27 cellular contexts compared by ENCODE assay signal in the genomic region with DNA sequence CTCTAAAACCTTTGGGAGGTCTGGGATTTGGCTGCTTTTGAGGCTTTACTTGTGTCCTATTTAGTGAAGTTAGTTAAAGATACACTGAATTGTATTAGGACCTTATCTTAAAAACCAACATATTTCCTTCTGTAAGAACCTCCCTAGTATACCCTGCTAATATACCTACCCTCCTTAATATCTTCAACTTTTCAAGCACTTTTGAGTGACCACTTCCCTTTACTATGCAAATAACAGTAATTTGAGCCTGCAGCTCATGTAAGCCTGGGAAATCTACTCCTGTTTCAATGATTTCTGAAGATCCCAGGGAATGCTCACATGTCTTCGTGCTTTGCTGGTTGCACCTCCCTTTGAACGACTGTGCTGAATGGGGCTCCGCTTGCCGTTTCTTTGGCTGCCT.
A peak's percentile ranks its signal among the peaks of the same experiment; 100 is the strongest.
DNase-seq lines count a peak whose midpoint lies in the region; ATAC-seq, FAIRE-seq and TF ChIP-seq lines count a peak whose summit lies in the region.
"Had no signal": no experiment of that assay in that cellular context is flagged by ENCODE, and none has a peak within 500 bp of the region (broad histone marks: within the 10 kb centered on the region; RNA-seq: fewer than 3 reads in every experiment).

No MANE protein-coding gene starts in this region.

- H3K4me3 ChIP-seq in lower lobe of right lung (no peak overlapping the region), upper lobe of left lung (no peak overlapping the region), heart left ventricle (no peak overlapping the region)
- H3K4me3 ChIP-seq: BLaER1, GM12878 had no signal

- H3K27ac ChIP-seq in lower lobe of right lung (no peak overlapping the region), upper lobe of left lung (no peak overlapping the region), heart left ventricle (no peak overlapping the region)
- H3K27ac ChIP-seq: BLaER1 had no signal

- TF ChIP-seq CTCF in lower lobe of right lung (IDR thresholded peaks at IDR 0.05) (no peak), upper lobe of left lung (IDR thresholded peaks at IDR 0.05) (no peak), heart left ventricle (IDR thresholded peaks at IDR 0.05) (no peak)

- intact Hi-C loops in lower lobe of right lung (cut with DNase I) (no loop called here), heart left ventricle (cut with DNase I) (no loop called here)

- no peak for TF ChIP-seq POLR2A in upper lobe of left lung (IDR thresholded peaks at IDR 0.05)
- TF ChIP-seq POLR2A in heart left ventricle (IDR thresholded peaks at IDR 0.05) = no peak

- H3K4me1 ChIP-seq in lower lobe of right lung (no peaks in the 10 kb centered on the region), upper lobe of left lung (no peaks in the 10 kb centered on the region), heart left ventricle (no peaks in the 10 kb centered on the region)
- H3K4me1 ChIP-seq: BE2C, BLaER1 had no signal

- FAIRE-seq in RCC 7860 (lab: Jason Lieb, UNC) = no peak
- FAIRE-seq: A204.1, GM12878, GM12892, GM18507 had no signal

- ATAC-seq in lower lobe of right lung (peak; percentile 83 to 86), upper lobe of left lung (ENCODE audit: low FRiP score in 2 of 2) (peak; percentile 27 to 77), GM21360 (IDR thresholded peaks at IDR 0.05; ENCODE audit: unreplicated experiment) (no peak), heart left ventricle (no peak)
- ATAC-seq: GM12878 had no signal

- H3K27me3 ChIP-seq in lower lobe of right lung (ENCODE audit: low read depth) (no peaks in the 10 kb centered on the region), upper lobe of left lung (no peaks in the 10 kb centered on the region), heart left ventricle (peaks cover 0 to 8% (median 0%) of the 10 kb centered on the region in 9 donors)
- H3K27me3 ChIP-seq: BLaER1 had no signal

- DNase-seq in DMS53 (lab: John Stamatoyannopoulos, UW) = peak; percentile 55
- peak; percentile 10 for DNase-seq in DMS53 treated with DMSO at 0.1 percent for 48 hours (lab: John Stamatoyannopoulos, UW; ENCODE audit: unreplicated experiment)
- DNase-seq in lower lobe of right lung = no peak
- DNase-seq in upper lobe of left lung = no peak
- no peak for DNase-seq in RCC 7860 (ENCODE audit: low spot score)
- no peak for DNase-seq in NCI-H1417 (lab: John Stamatoyannopoulos, UW)
- no peak for DNase-seq in heart left ventricle
- DNase-seq: 8988T; ACHN; BE2C; C1 segment of cervical spinal cord; CD4-positive, alpha-beta memory T cell; CD4-positive, CD25-positive, alpha-beta regulatory T cell; CD8-positive, alpha-beta memory T cell; COR-L47; DMS 273 treated with DMSO at 0.1 percent for 48 hours; DMS153; DMS79; DND-41; EL; GDM1 had no signal

- 39 to 83% methylated on average over 3 to 4 of the region's 4 CpGs for WGBS in upper lobe of left lung, 2 donors
- 57 to 73% (median 63%) methylated on average over 3 to 4 of the region's 4 CpGs for WGBS in heart left ventricle, 4 donors

- TF ChIP-seq EP300 in upper lobe of left lung (IDR thresholded peaks at IDR 0.05) = no peak

- H3K9me3 ChIP-seq in lower lobe of right lung (no peaks in the 10 kb centered on the region), upper lobe of left lung (no peaks in the 10 kb centered on the region), heart left ventricle (peaks cover 0 to 4% (median 0%) of the 10 kb centered on the region in 12 donors)
- H3K9me3 ChIP-seq: BE2C, BLaER1 had no signal

- H3K36me3 ChIP-seq in lower lobe of right lung (no peaks in the 10 kb centered on the region), upper lobe of left lung (no peaks in the 10 kb centered on the region), heart left ventricle (no peaks in the 10 kb centered on the region)
- H3K36me3 ChIP-seq: BE2C, BLaER1 had no signal

Comparison
In these comparisons a context has a peak if more than half of its experiments do, and no peak if none do; other contexts are left out.
1. DNase-seq: peak in DMS53 (single experiment) and DMS53 treated with DMSO at 0.1 percent for 48 hours (single experiment); none in lower lobe of right lung (single experiment), upper lobe of left lung (0 of 2), RCC 7860 (single experiment), NCI-H1417 (0 of 3) and heart left ventricle (0 of 5).
2. ATAC-seq: peak in lower lobe of right lung (2 of 2) and upper lobe of left lung (2 of 2); none in GM21360 (single experiment) and heart left ventricle (0 of 4).